Comparison of ENCODE assay signal across 9 cellular contexts in the genomic region with DNA sequence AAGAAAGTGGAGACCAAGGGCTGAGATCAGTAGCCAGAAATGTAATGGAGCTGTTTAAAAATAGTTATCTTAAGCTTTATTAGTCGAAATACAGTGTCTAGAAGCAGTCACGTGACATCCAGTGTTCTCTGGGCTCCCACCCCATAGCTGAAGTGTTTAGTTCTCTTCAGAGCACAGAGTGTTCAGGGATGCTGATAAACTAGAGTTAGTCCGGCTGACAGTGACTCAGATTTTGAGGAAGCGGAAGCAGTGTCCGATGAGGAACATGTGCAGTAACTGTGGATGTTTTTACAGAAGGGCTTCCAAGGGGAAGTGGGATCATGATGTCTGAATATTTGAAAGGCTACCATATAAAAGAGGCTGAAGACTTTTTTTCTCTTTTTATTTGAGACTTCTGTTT.
DNase-seq lines count a peak whose midpoint lies in the region.
"Had no signal": no experiment of that assay in that cellular context is flagged by ENCODE, and none has a peak within 500 bp of the region (broad histone marks: within the 10 kb centered on the region; RNA-seq: fewer than 3 reads in every experiment).

No MANE protein-coding gene starts in this region.

- peaks cover 19% of the 10 kb centered on the region for H3K4me1 Mint-ChIP-seq in activated naive CD4-positive, alpha-beta T cell treated with anti-CD3 and anti-CD28 coated beads for 36 hours (ENCODE audit: low read depth)

- H3K9me3 Mint-ChIP-seq in activated naive CD4-positive, alpha-beta T cell treated with anti-CD3 and anti-CD28 coated beads for 36 hours: no peaks in the 10 kb centered on the region

- no peak overlapping the region for H3K4me3 Mint-ChIP-seq in activated naive CD4-positive, alpha-beta T cell treated with anti-CD3 and anti-CD28 coated beads for 36 hours

- H3K27ac Mint-ChIP-seq in activated naive CD4-positive, alpha-beta T cell treated with anti-CD3 and anti-CD28 coated beads for 36 hours: no peak overlapping the region

- peak; percentile 17 for DNase-seq in NCI-H345 (lab: John Stamatoyannopoulos, UW)
- no peak for DNase-seq in NCI-H345 treated with DMSO at 0.1 percent for 48 hours (lab: John Stamatoyannopoulos, UW; ENCODE audit: unreplicated experiment)
- peak; percentile 75 to 91 for DNase-seq in dermis microvascular lymphatic vessel endothelial cell (ENCODE audit: low read depth in 2 of 2)
- peak; percentile 85 to 93 for DNase-seq in lung microvascular endothelial cell (ENCODE audit: low read depth in 2 of 2)
- peak; percentile 62 for DNase-seq in ureter (ENCODE audit: low spot score)
- no peak for DNase-seq in NCI-H748 (lab: John Stamatoyannopoulos, UW; ENCODE audit: unreplicated experiment)
- DNase-seq in NCI-H526 treated with DMSO at 0.1 percent for 48 hours (lab: John Stamatoyannopoulos, UW): no peak
- no peak for DNase-seq in activated naive CD4-positive, alpha-beta T cell treated with anti-CD3 and anti-CD28 coated beads for 36 hours
- DNase-seq: 8988T had no signal

- CTCF ChIA-PET in activated naive CD4-positive, alpha-beta T cell treated with anti-CD3 and anti-CD28 coated beads for 36 hours (lab: Charles Lee): interaction anchor here (0.6 kb wide), 1 partner anchor 64 kb away, joined by 5 read pairs; no protein-coding TSS in a partner anchor

- H3K36me3 Mint-ChIP-seq in activated naive CD4-positive, alpha-beta T cell treated with anti-CD3 and anti-CD28 coated beads for 36 hours (ENCODE audit: low read depth): peaks cover 13% of the 10 kb centered on the region

- intact Hi-C loops in activated naive CD4-positive, alpha-beta T cell treated with anti-CD3 and anti-CD28 coated beads for 36 hours (cut with micrococcal nuclease): no loop called here

- no peaks in the 10 kb centered on the region for H3K27me3 Mint-ChIP-seq in activated naive CD4-positive, alpha-beta T cell treated with anti-CD3 and anti-CD28 coated beads for 36 hours (ENCODE audit: low read depth)

Comparison
In these comparisons a context has a peak if more than half of its experiments do, and no peak if none do; other contexts are left out.
1. DNase-seq: peak in NCI-H345 (single experiment), dermis microvascular lymphatic vessel endothelial cell (2 of 2), lung microvascular endothelial cell (2 of 2) and ureter (single experiment); none in NCI-H345 treated with DMSO at 0.1 percent for 48 hours (single experiment), NCI-H748 (single experiment), NCI-H526 treated with DMSO at 0.1 percent for 48 hours (single experiment) and activated naive CD4-positive, alpha-beta T cell treated with anti-CD3 and anti-CD28 coated beads for 36 hours (single experiment).